8 cellular contexts compared by ENCODE assay signal in the genomic region with DNA sequence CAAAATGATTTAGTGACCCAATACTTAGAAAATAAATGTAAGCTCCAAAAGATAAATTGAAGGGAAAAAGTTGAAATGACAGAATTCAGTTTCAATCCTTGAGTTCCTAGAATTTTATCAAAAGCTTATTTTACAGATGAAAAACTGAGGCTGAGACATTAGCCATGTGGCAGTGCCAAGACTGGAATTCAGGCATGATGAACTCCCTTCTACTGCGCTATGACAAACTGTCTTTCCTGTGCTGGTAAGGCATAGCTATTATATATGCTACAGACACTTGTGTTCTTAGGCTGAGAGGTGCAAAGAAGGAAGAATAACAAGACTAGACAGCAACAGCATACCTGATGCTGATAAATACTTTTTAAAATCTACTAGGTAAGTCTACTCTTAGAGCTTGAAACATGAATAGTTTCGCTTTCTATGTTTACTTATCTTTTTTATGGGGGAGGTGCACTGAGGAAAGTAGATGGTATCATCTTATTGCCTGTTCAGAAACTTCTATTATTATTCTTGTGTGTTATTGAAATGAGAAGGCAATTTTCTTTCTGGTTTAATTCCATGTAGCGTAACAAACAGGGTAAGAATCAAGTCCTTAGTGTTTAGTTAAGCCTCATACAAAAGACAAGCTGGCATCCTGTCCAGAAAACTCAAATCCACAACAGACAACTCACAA. TPM values are rescaled to one million over a fixed set of nuclear protein-coding genes. Genes with fewer than 3 reads are reported as not detected.
DNase-seq lines count a peak whose midpoint lies in the region; ATAC-seq and TF ChIP-seq lines count a peak whose summit lies in the region.

No MANE protein-coding gene starts in this region.

- H3K36me3 ChIP-seq in SJSA1 (peaks cover 4% of the 10 kb centered on the region), smooth muscle cell (ENCODE audit: low read depth) (no peaks in the 10 kb centered on the region)

- H3K9ac ChIP-seq in smooth muscle cell (ENCODE audit: low read depth): peak overlapping the region; percentile 95

- peaks cover 3% of the 10 kb centered on the region for H3F3A ChIP-seq in smooth muscle cell (ENCODE audit: low read depth)

- peaks cover 15% of the 10 kb centered on the region for H3K4me1 ChIP-seq in SJSA1 (replicated peaks)
- peaks cover 27% of the 10 kb centered on the region for H3K4me1 ChIP-seq in smooth muscle cell (ENCODE audit: low read depth)

- peaks cover 55% of the 10 kb centered on the region for H3K79me2 ChIP-seq in smooth muscle cell (ENCODE audit: low read depth)

- no peaks in the 10 kb centered on the region for H3K9me3 ChIP-seq in SJSA1 (replicated peaks)
- no peaks in the 10 kb centered on the region for H3K9me3 ChIP-seq in smooth muscle cell (replicated peaks; ENCODE audit: low read depth)

- H2AFZ ChIP-seq in smooth muscle cell (ENCODE audit: low read depth): no peak overlapping the region

- H3K4me2 ChIP-seq in smooth muscle cell: peak overlapping the region; percentile 94

- POLR2A ChIA-PET in GM10248 (lab: Yijun Ruan, JAX): interaction anchor here (0.6 kb wide), 1 partner anchor 155 kb away, joined by 3 read pairs; no protein-coding TSS in a partner anchor

- 93% methylated on average over 3 of the region's 3 CpGs for WGBS in smooth muscle cell (ENCODE audit: low lambda C conversion rate)

- peaks cover 40% of the 10 kb centered on the region for H4K20me1 ChIP-seq in smooth muscle cell (ENCODE audit: low read depth)

- H3K4me3 ChIP-seq in SJSA1 (peak overlapping the region; percentile 72), fibroblast of the aortic adventitia (ENCODE audit: low read depth, low read length) (peak overlapping the region; percentile 94), smooth muscle cell (peak overlapping the region; percentile 68)

- TF ChIP-seq CTCF in GM10248 (IDR thresholded peaks at IDR 0.05; ENCODE audit: control extremely low read depth, extremely low read depth, low read depth, missing control alignments) (no peak), fibroblast of the aortic adventitia (IDR thresholded peaks at IDR 0.05; ENCODE audit: insufficient read depth, low read length) (no peak), smooth muscle cell (IDR thresholded peaks at IDR 0.05; ENCODE audit: borderline replicate concordance, insufficient read depth, poor library complexity, severe bottlenecking) (no peak)

- no peak overlapping the region for H3K27ac ChIP-seq in SJSA1
- no peak overlapping the region for H3K27ac ChIP-seq in smooth muscle cell (ENCODE audit: low read depth)

- H3K27me3 ChIP-seq in SJSA1 (replicated peaks) (no peaks in the 10 kb centered on the region), smooth muscle cell (ENCODE audit: low read depth) (no peaks in the 10 kb centered on the region)

- ATAC-seq in GM21717 (IDR thresholded peaks at IDR 0.05; ENCODE audit: unreplicated experiment): peak; percentile 43

- DNase-seq in GM10248 (ENCODE audit: extremely low spot score) (peak; percentile 28), SJSA1 (ENCODE audit: low read depth in 1 of 2, low spot score in 2 of 2) (peak in 1 of 2 experiments; percentile 7), fibroblast of the aortic adventitia (ENCODE audit: low read depth) (no peak), smooth muscle cell (lab: John Stamatoyannopoulos, UW; ENCODE audit: unreplicated experiment) (no peak), amniotic stem cell (lab: John Stamatoyannopoulos, UW) (no peak), inferior parietal cortex (ENCODE audit: extremely low spot score) (no peak), globus pallidus (ENCODE audit: low spot score) (no peak)

- CTCF ChIA-PET in GM10248 (lab: Yijun Ruan, JAX): interaction anchor here (0.8 to 1.3 kb wide), 3 partner anchors 15 to 115 kb away, joined by 3 read pairs; no protein-coding TSS in a partner anchor

RNA-seq across cellular contexts. Expression of gene TTC32, which starts 1.8 kb away (rescaled TPM):
- 5.8 and 11.9 TPM in 2 replicates for total RNA-seq in SJSA1 (2014; rRNA removed; shearing (Covaris generic))
- 9.3 and 34.1 TPM in 2 replicates for total RNA-seq in fibroblast of the aortic adventitia (ENCODE audit: low replicate concordance)
- 6.2 and 12.5 TPM in 2 replicates for total RNA-seq in smooth muscle cell
- 5.1 and 5.2 TPM in 2 replicates for polyA plus RNA-seq in smooth muscle cell
